25 cellular contexts compared by ENCODE assay signal in the genomic region with DNA sequence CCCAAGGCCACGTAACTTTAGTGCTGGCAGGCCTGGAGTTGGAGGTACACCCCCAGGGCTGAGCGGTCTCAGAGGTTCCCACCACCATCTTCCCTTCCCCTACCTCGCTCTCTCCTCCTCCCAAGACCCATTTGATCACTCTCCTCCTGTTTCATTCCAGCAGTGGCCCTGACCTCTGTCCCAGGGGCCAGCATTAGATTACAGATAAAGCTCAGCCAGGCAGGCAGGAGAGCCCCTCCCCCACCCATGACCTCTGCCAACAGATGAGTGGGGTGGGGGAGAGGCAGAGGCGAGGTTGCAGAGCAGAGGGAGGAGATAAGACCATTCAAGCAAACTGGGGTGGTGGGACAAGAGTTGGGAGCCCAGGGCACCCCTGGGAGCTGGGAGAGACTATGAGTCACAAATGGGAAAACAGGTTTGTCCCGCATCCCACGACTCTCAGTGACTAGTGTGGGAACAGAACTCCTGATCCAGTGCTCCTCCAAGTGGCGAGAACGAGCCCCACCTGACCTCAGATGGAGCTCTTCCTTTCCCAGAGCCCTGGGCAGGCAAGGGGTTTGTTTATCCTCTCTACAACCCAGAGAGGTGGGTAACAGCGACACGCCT.
DNase-seq lines count a peak whose midpoint lies in the region; ATAC-seq, FAIRE-seq and TF ChIP-seq lines count a peak whose summit lies in the region.
"Had no signal": no experiment of that assay in that cellular context is flagged by ENCODE, and none has a peak within 500 bp of the region (broad histone marks: within the 10 kb centered on the region; RNA-seq: fewer than 3 reads in every experiment).

No MANE protein-coding gene starts in this region.

- peaks cover 32% of the 10 kb centered on the region for H3K4me1 Mint-ChIP-seq in endodermal cell

- H2BK120ac ChIP-seq in mesenchymal stem cell (ENCODE audit: low read depth, low read length): no peak overlapping the region

- H3K27ac ChIP-seq in endodermal cell (ENCODE audit: low read depth, low read length) (no peak overlapping the region), mesenchymal stem cell (ENCODE audit: low read length, poor library complexity, severe bottlenecking) (no peak overlapping the region)
- H3K27ac ChIP-seq: KMS-11, SJCRH30, tibial artery had no signal

- no peaks in the 10 kb centered on the region for H3K36me3 ChIP-seq in NT2/D1 (ENCODE audit: insufficient read depth, insufficient read length, low read length)
- no peaks in the 10 kb centered on the region for H3K36me3 ChIP-seq in endodermal cell (ENCODE audit: control insufficient read depth, insufficient read depth, low read length)
- H3K36me3 ChIP-seq in mesenchymal stem cell (ENCODE audit: control insufficient read depth in 1 of 2, insufficient read depth in 2 of 2, low read depth in 1 of 2, low read length in 2 of 2): peaks cover 0 to 7% of the 10 kb centered on the region in 2 experiments
- H3K36me3 ChIP-seq: SJCRH30 had no signal

- H2BK12ac ChIP-seq in mesenchymal stem cell (ENCODE audit: low read length in 2 of 2): no peak overlapping the region

- no peak overlapping the region for H3K23ac ChIP-seq in mesenchymal stem cell (ENCODE audit: low read length in 2 of 2)

- no peak overlapping the region for H2BK15ac ChIP-seq in mesenchymal stem cell (ENCODE audit: low read depth, poor library complexity, severe bottlenecking)

- H3K14ac ChIP-seq in mesenchymal stem cell (ENCODE audit: low read length in 2 of 2): no peak overlapping the region

- H2AK5ac ChIP-seq in mesenchymal stem cell (ENCODE audit: low read length, severe bottlenecking): peak overlapping the region; percentile 27

- 82 to 88% methylated on average over 7 to 10 of the region's 10 CpGs for WGBS in endodermal cell (ENCODE audit: insufficient coverage in 1 of 2, insufficient read length in 1 of 2), 2 experiments
- 83% methylated on average over 9 of the region's 10 CpGs for WGBS in mesenchymal stem cell

- peak; percentile 95 for FAIRE-seq in urothelium cell line (lab: Jason Lieb, UNC)
- FAIRE-seq: colon had no signal

- H3K27me3 Mint-ChIP-seq in endodermal cell (ENCODE audit: insufficient read depth): peaks cover 42% of the 10 kb centered on the region
- H3K27me3 Mint-ChIP-seq: stimulated activated naive CD8-positive, alpha-beta T cell treated with anti-CD3 and anti-CD28 coated beads, Interleukin-15, Interleukin-2, amounts not matched to agents 100 ng/mL and 50 ng/mL, for 24 hours had no signal

- H3K18ac ChIP-seq in mesenchymal stem cell (ENCODE audit: low read depth in 1 of 2, low read length in 2 of 2): no peak overlapping the region

- H3K4me2 ChIP-seq in mesenchymal stem cell (ENCODE audit: low read length, poor library complexity, severe bottlenecking): no peak overlapping the region
- H3K4me2 ChIP-seq: KMS-11 had no signal

- H3K27me3 ChIP-seq in NT2/D1 (ENCODE audit: insufficient read depth, insufficient read length): no peaks in the 10 kb centered on the region
- peaks cover 5% of the 10 kb centered on the region for H3K27me3 ChIP-seq in endodermal cell (ENCODE audit: control insufficient read depth, insufficient read depth, low read length, poor library complexity, severe bottlenecking)
- H3K27me3 ChIP-seq in mesenchymal stem cell (ENCODE audit: control insufficient read depth in 1 of 2, insufficient read depth in 1 of 2, low read length in 2 of 2): peaks cover 0 to 25% of the 10 kb centered on the region in 2 experiments
- H3K27me3 ChIP-seq: SJCRH30, tibial artery had no signal

- H3K4ac ChIP-seq in mesenchymal stem cell (ENCODE audit: low read depth in 1 of 2, low read length in 2 of 2): no peak overlapping the region

- no peak overlapping the region for H3K4me3 Mint-ChIP-seq in endodermal cell
- H3K4me3 Mint-ChIP-seq: CD8-positive, alpha-beta T cell; effector memory CD8-positive, alpha-beta T cell; stimulated activated naive CD8-positive, alpha-beta T cell treated with anti-CD3 and anti-CD28 coated beads, Interleukin-15, Interleukin-2, amounts not matched to agents 100 ng/mL and 50 ng/mL, for 24 hours had no signal

- H2AFZ ChIP-seq in mesenchymal stem cell (ENCODE audit: low read depth, low read length): no peak overlapping the region

- no peak for TF ChIP-seq CTCF in endodermal cell (conservative IDR thresholded peaks at IDR 0.05)

- peak overlapping the region; percentile 15 for H3K9ac ChIP-seq in NT2/D1 (ENCODE audit: insufficient read length, low read depth)
- H3K9ac ChIP-seq in endodermal cell (ENCODE audit: extremely low read depth, low read length, poor library complexity, severe bottlenecking): no peak overlapping the region
- H3K9ac ChIP-seq in mesenchymal stem cell (ENCODE audit: low read length): no peak overlapping the region
- H3K9ac ChIP-seq: KMS-11 had no signal

- no peak overlapping the region for H3K4me3 ChIP-seq in NT2/D1 (ENCODE audit: insufficient read length, low read depth)
- no peak overlapping the region for H3K4me3 ChIP-seq in endodermal cell (ENCODE audit: low read length)
- no peak overlapping the region for H3K4me3 ChIP-seq in mesenchymal stem cell (ENCODE audit: insufficient read depth in 1 of 2, low read depth in 1 of 2, low read length in 2 of 2)
- H3K4me3 ChIP-seq: SJCRH30, tibial artery had no signal

- H4K91ac ChIP-seq in mesenchymal stem cell (ENCODE audit: low read length): no peak overlapping the region

- H3K9me3 ChIP-seq in NT2/D1 (ENCODE audit: insufficient read depth, low read length) (peaks cover 9% of the 10 kb centered on the region; the same call in 1 of the 2 replicates), endodermal cell (ENCODE audit: control insufficient read depth, low read length) (peaks cover 9% of the 10 kb centered on the region), mesenchymal stem cell (ENCODE audit: control insufficient read depth, low read length) (peaks cover 12% of the 10 kb centered on the region)
- H3K9me3 ChIP-seq: SJCRH30 had no signal

- ATAC-seq in activated CD4-positive, CD25-positive, alpha-beta regulatory T cell treated with anti-CD3 and anti-CD28 coated beads, Interleukin-2, amount 50 U/mL, for 24 hours: no peak
- ATAC-seq in GM18909 (IDR thresholded peaks at IDR 0.05; ENCODE audit: poor library complexity, unreplicated experiment): no peak
- ATAC-seq: CD8-positive, alpha-beta T cell; effector memory CD8-positive, alpha-beta T cell; right cardiac atrium had no signal

- peaks cover 1% of the 10 kb centered on the region for H3K36me3 Mint-ChIP-seq in endodermal cell (ENCODE audit: low read depth)
- H3K36me3 Mint-ChIP-seq: CD8-positive, alpha-beta T cell had no signal

- H3K4me1 ChIP-seq in NT2/D1 (ENCODE audit: insufficient read depth, insufficient read length) (peaks cover 11% of the 10 kb centered on the region), endodermal cell (ENCODE audit: control insufficient read depth, insufficient read depth, low read length) (peaks cover 5% of the 10 kb centered on the region), mesenchymal stem cell (ENCODE audit: control insufficient read depth, insufficient read depth, low read depth, low read length) (peaks cover 13% of the 10 kb centered on the region)

- H2BK5ac ChIP-seq in mesenchymal stem cell (ENCODE audit: low read depth, low read length, poor library complexity, severe bottlenecking): no peak overlapping the region

- no peaks in the 10 kb centered on the region for H3K79me1 ChIP-seq in mesenchymal stem cell (replicated peaks; ENCODE audit: low read length, poor library complexity, severe bottlenecking)

- no peak overlapping the region for H4K8ac ChIP-seq in mesenchymal stem cell (ENCODE audit: low read length)

- no peak overlapping the region for H3K27ac Mint-ChIP-seq in endodermal cell
- H3K27ac Mint-ChIP-seq: CD8-positive, alpha-beta T cell; effector memory CD8-positive, alpha-beta T cell; stimulated activated naive CD8-positive, alpha-beta T cell treated with anti-CD3 and anti-CD28 coated beads, Interleukin-15, Interleukin-2, amounts not matched to agents 100 ng/mL and 50 ng/mL, for 24 hours had no signal

- DNase-seq in NT2/D1 (ENCODE audit: low read depth, low spot score) (no peak), endodermal cell (peak; percentile 46), mesenchymal stem cell (no peak), urothelium cell line (ENCODE audit: low spot score) (no peak), C1 segment of cervical spinal cord (lab: John Stamatoyannopoulos, UW) (no peak)
- DNase-seq: activated CD4-positive, CD25-positive, alpha-beta regulatory T cell treated with anti-CD3 and anti-CD28 coated beads, Interleukin-2, amount 50 U/mL, for 72 hours; CD8-positive, alpha-beta T cell; DMS153; effector memory CD8-positive, alpha-beta T cell; GOT3; MV-4-11; NCI-H1694; NCI-H2171; NCI-H510A treated with DMSO at 0.1 percent for 48 hours; NK-92 treated with Interleukin-12 subunit alpha and Interleukin-12 subunit beta, amount 100 ng/mL, for 24 hours; right cardiac atrium; SJCRH30; stimulated activated CD4-positive, alpha-beta T cell treated with anti-CD3 and anti-CD28 coated beads, Interleukin-12 subunit alpha, Interleukin-12 subunit beta, amount 100 ng/mL, for 4 hours; T-helper 1 cell; tibial artery had no signal

- peaks cover 19% of the 10 kb centered on the region for H3K9me3 Mint-ChIP-seq in endodermal cell
- H3K9me3 Mint-ChIP-seq: CD8-positive, alpha-beta T cell had no signal
